24 cellular contexts compared by ENCODE assay signal in the genomic region with DNA sequence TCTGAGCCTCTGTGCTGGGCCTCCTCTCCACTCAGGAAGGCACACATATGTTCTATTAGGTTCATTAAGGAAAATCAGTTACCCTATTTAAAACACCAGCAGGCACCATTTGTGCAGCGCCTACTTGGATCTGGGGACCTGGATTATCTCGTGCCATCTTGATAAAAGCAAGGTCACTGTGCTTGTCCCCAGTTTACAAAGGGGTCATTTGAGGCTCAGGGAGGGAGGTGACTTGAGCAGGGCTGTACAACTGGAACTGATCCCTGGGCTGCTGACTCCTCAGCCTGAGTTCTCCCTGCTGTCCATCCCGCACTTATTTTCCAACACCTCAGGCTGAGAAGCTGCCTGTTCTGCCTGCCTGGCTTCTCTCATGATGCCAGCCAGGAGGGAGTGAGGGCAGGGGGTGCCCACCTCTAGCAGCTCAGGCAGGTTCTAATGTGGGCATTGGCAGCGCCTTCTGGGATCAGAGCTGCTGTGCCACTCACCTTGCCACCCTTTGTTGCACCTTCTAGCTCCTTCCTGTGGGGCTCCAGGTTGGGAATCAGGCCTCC.
DNase-seq lines count a peak whose midpoint lies in the region; ATAC-seq and TF ChIP-seq lines count a peak whose summit lies in the region.
"Had no signal": no experiment of that assay in that cellular context is flagged by ENCODE, and none has a peak within 500 bp of the region (broad histone marks: within the 10 kb centered on the region; RNA-seq: fewer than 3 reads in every experiment).

No MANE protein-coding gene starts in this region.

- H3K4me3 ChIP-seq in endodermal cell (ENCODE audit: low read length) (no peak overlapping the region), trophoblast cell (ENCODE audit: low read depth, low read length) (no peak overlapping the region)
- H3K4me3 ChIP-seq in CD4-positive, alpha-beta memory T cell (ENCODE audit: low read length in 2 of 2): no peak overlapping the region
- H3K4me3 ChIP-seq: A549, K562, Peyer's patch, SJSA1 had no signal

- H3K9me3 ChIP-seq in endodermal cell (ENCODE audit: control insufficient read depth, low read length) (no peaks in the 10 kb centered on the region), trophoblast cell (ENCODE audit: insufficient read depth, low read depth, low read length) (peaks cover 2% of the 10 kb centered on the region)
- H3K9me3 ChIP-seq in CD4-positive, alpha-beta memory T cell (ENCODE audit: control insufficient read depth in 1 of 2, low read length in 2 of 2): no peaks in the 10 kb centered on the region
- H3K9me3 ChIP-seq: A549, Peyer's patch, SJSA1 had no signal

- no peak overlapping the region for H3K27ac Mint-ChIP-seq in natural killer cell treated with Interleukin-12 subunit alpha and Interleukin-12 subunit beta and Interleukin-15 and Interleukin-18, amount 100 ng/mL, for 72 hours
- no peak overlapping the region for H3K27ac Mint-ChIP-seq in natural killer cell
- H3K27ac Mint-ChIP-seq in endodermal cell: peak overlapping the region; percentile 19
- no peak overlapping the region for H3K27ac Mint-ChIP-seq in CD4-positive, alpha-beta memory T cell
- H3K27ac Mint-ChIP-seq: B cell; CD4-positive, CD25-positive, alpha-beta regulatory T cell had no signal

- H3K4me1 ChIP-seq in endodermal cell (ENCODE audit: control insufficient read depth, insufficient read depth, low read length) (no peaks in the 10 kb centered on the region), trophoblast cell (ENCODE audit: control insufficient read depth in 1 of 2, insufficient read depth in 2 of 2, low read length in 2 of 2) (peaks cover 24 to 25% of the 10 kb centered on the region in 2 experiments)
- H3K4me1 ChIP-seq in CD4-positive, alpha-beta memory T cell (ENCODE audit: insufficient read depth, low read length): no peaks in the 10 kb centered on the region
- H3K4me1 ChIP-seq: Peyer's patch had no signal

- H2BK5ac ChIP-seq in trophoblast cell (ENCODE audit: low read depth, low read length, poor library complexity): no peak overlapping the region

- no peaks in the 10 kb centered on the region for H3K27me3 Mint-ChIP-seq in natural killer cell treated with Interleukin-12 subunit alpha and Interleukin-12 subunit beta and Interleukin-15 and Interleukin-18, amount 100 ng/mL, for 72 hours
- H3K27me3 Mint-ChIP-seq in natural killer cell (ENCODE audit: low read depth in 2 of 2): no peaks in the 10 kb centered on the region
- no peaks in the 10 kb centered on the region for H3K27me3 Mint-ChIP-seq in endodermal cell (ENCODE audit: insufficient read depth)
- H3K27me3 Mint-ChIP-seq in CD4-positive, alpha-beta memory T cell: no peaks in the 10 kb centered on the region
- H3K27me3 Mint-ChIP-seq: B cell; CD4-positive, CD25-positive, alpha-beta regulatory T cell had no signal

- H3K9ac ChIP-seq in endodermal cell (ENCODE audit: extremely low read depth, low read length, poor library complexity, severe bottlenecking): no peak overlapping the region
- H3K9ac ChIP-seq in trophoblast cell (ENCODE audit: low read length): no peak overlapping the region

- no peak overlapping the region for H4K8ac ChIP-seq in trophoblast cell (ENCODE audit: low read depth, low read length)

- no peak overlapping the region for H2BK120ac ChIP-seq in trophoblast cell (ENCODE audit: insufficient read depth, low read length, poor library complexity)

- no peak overlapping the region for H3K4me3 Mint-ChIP-seq in natural killer cell treated with Interleukin-12 subunit alpha and Interleukin-12 subunit beta and Interleukin-15 and Interleukin-18, amount 100 ng/mL, for 72 hours
- H3K4me3 Mint-ChIP-seq in natural killer cell (no peak overlapping the region), endodermal cell (no peak overlapping the region)
- H3K4me3 Mint-ChIP-seq in CD4-positive, alpha-beta memory T cell: peak overlapping the region in 1 of 8 donors; percentile 8
- H3K4me3 Mint-ChIP-seq: B cell; CD4-positive, CD25-positive, alpha-beta regulatory T cell; H9 had no signal

- H3K9me3 Mint-ChIP-seq in natural killer cell treated with Interleukin-12 subunit alpha and Interleukin-12 subunit beta and Interleukin-15 and Interleukin-18, amount 100 ng/mL, for 72 hours: no peaks in the 10 kb centered on the region
- H3K9me3 Mint-ChIP-seq in natural killer cell (no peaks in the 10 kb centered on the region), endodermal cell (no peaks in the 10 kb centered on the region)
- no peaks in the 10 kb centered on the region for H3K9me3 Mint-ChIP-seq in CD4-positive, alpha-beta memory T cell
- H3K9me3 Mint-ChIP-seq: H9 had no signal

- in situ Hi-C loops in GM13976 (cut with MboI; ENCODE audit: low sequenced_read_pairs, unreplicated experiment): no loop called here

- no peak overlapping the region for H2BK12ac ChIP-seq in trophoblast cell (ENCODE audit: low read length)

- peak overlapping the region; percentile 18 for H4K91ac ChIP-seq in trophoblast cell (ENCODE audit: low read depth, low read length)

- H3K18ac ChIP-seq in trophoblast cell (ENCODE audit: low read length): no peak overlapping the region

- intact Hi-C loops in natural killer cell (cut with micrococcal nuclease): no loop called here
- intact Hi-C loops in CD4-positive, alpha-beta memory T cell (cut with micrococcal nuclease): no loop called here

- POLR2A ChIA-PET in CD4-positive, alpha-beta memory T cell (lab: Charles Lee; ENCODE audit: partially characterized antibody): no interaction called here

- peak; percentile 46 for DNase-seq in natural killer cell treated with Interleukin-12 subunit alpha and Interleukin-12 subunit beta and Interleukin-15 and Interleukin-18, amount 100 ng/mL, for 72 hours (ENCODE audit: low spot score)
- DNase-seq in natural killer cell (no peak), endodermal cell (peak; percentile 28), trophoblast cell (no peak), GM13976 (ENCODE audit: low spot score) (no peak), NCI-H2227 treated with DMSO at 0.1 percent for 48 hours (lab: John Stamatoyannopoulos, UW) (no peak)
- no peak for DNase-seq in CD4-positive, alpha-beta memory T cell
- DNase-seq: CD4-positive, CD25-positive, alpha-beta regulatory T cell; COR-L47; DMS79; MM.1S; NCI-H1092; NCI-H1436 treated with DMSO at 0.1 percent for 48 hours; NCI-H2029; NCI-H2171; NCI-H446; NCI-H526; SW 1271 had no signal

- no peak overlapping the region for H2AFZ ChIP-seq in trophoblast cell (ENCODE audit: insufficient read depth, low read length, poor library complexity)

- no peaks in the 10 kb centered on the region for H3K79me2 ChIP-seq in trophoblast cell (ENCODE audit: control insufficient read depth, insufficient read depth, low read length, poor library complexity)

- no peaks in the 10 kb centered on the region for H3K4me1 Mint-ChIP-seq in natural killer cell treated with Interleukin-12 subunit alpha and Interleukin-12 subunit beta and Interleukin-15 and Interleukin-18, amount 100 ng/mL, for 72 hours (ENCODE audit: low read depth in 2 of 2)
- no peaks in the 10 kb centered on the region for H3K4me1 Mint-ChIP-seq in natural killer cell
- H3K4me1 Mint-ChIP-seq in endodermal cell: peaks cover 12% of the 10 kb centered on the region
- no peaks in the 10 kb centered on the region for H3K4me1 Mint-ChIP-seq in CD4-positive, alpha-beta memory T cell
- H3K4me1 Mint-ChIP-seq: B cell; CD4-positive, CD25-positive, alpha-beta regulatory T cell had no signal

- no peak overlapping the region for H3K27ac ChIP-seq in endodermal cell (ENCODE audit: low read depth, low read length)
- H3K27ac ChIP-seq in trophoblast cell (ENCODE audit: low read depth, low read length): no peak overlapping the region
- no peak overlapping the region for H3K27ac ChIP-seq in CD4-positive, alpha-beta memory T cell (ENCODE audit: low read depth, low read length)
- H3K27ac ChIP-seq: Peyer's patch, SJSA1 had no signal

- H3K27me3 ChIP-seq in endodermal cell (ENCODE audit: control insufficient read depth, insufficient read depth, low read length, poor library complexity, severe bottlenecking) (no peaks in the 10 kb centered on the region), trophoblast cell (ENCODE audit: insufficient read depth, low read length) (no peaks in the 10 kb centered on the region)
- H3K27me3 ChIP-seq in CD4-positive, alpha-beta memory T cell (ENCODE audit: insufficient read depth, low read length): no peaks in the 10 kb centered on the region
- H3K27me3 ChIP-seq: Peyer's patch, SJSA1 had no signal

- no peaks in the 10 kb centered on the region for H3K36me3 ChIP-seq in endodermal cell (ENCODE audit: control insufficient read depth, insufficient read depth, low read length)
- no peaks in the 10 kb centered on the region for H3K36me3 ChIP-seq in trophoblast cell (ENCODE audit: control insufficient read depth in 1 of 2, insufficient read depth in 2 of 2, low read length in 2 of 2)
- H3K36me3 ChIP-seq in CD4-positive, alpha-beta memory T cell (ENCODE audit: insufficient read depth, low read length): no peaks in the 10 kb centered on the region
- H3K36me3 ChIP-seq: Peyer's patch had no signal

- no peak for ATAC-seq in natural killer cell treated with Interleukin-12 subunit alpha and Interleukin-12 subunit beta and Interleukin-15 and Interleukin-18, amount 100 ng/mL, for 72 hours
- ATAC-seq in natural killer cell: no peak
- ATAC-seq: K562 had no signal

- peaks cover 9% of the 10 kb centered on the region for H3K79me1 ChIP-seq in trophoblast cell (ENCODE audit: low read length)

- no peak overlapping the region for H4K12ac ChIP-seq in trophoblast cell (ENCODE audit: low read depth, low read length)

- peak overlapping the region; percentile 70 for H2AK5ac ChIP-seq in trophoblast cell (ENCODE audit: low read length)

- CTCF ChIA-PET in CD4-positive, alpha-beta memory T cell (lab: Charles Lee; ENCODE audit: partially characterized antibody): no interaction called here

- no peak for TF ChIP-seq CTCF in natural killer cell (IDR thresholded peaks at IDR 0.05)
- TF ChIP-seq CTCF in endodermal cell (conservative IDR thresholded peaks at IDR 0.05): no peak
- no peak for TF ChIP-seq CTCF in GM13976 (IDR thresholded peaks at IDR 0.05; ENCODE audit: borderline replicate concordance, control extremely low read depth, extremely low read depth, insufficient read depth, missing control alignments)

- H3K14ac ChIP-seq in trophoblast cell (ENCODE audit: low read length): peak overlapping the region; percentile 16

- no peak overlapping the region for H3K23ac ChIP-seq in trophoblast cell (ENCODE audit: low read length)

- H3K36me3 Mint-ChIP-seq in natural killer cell treated with Interleukin-12 subunit alpha and Interleukin-12 subunit beta and Interleukin-15 and Interleukin-18, amount 100 ng/mL, for 72 hours: no peaks in the 10 kb centered on the region
- no peaks in the 10 kb centered on the region for H3K36me3 Mint-ChIP-seq in natural killer cell
- no peaks in the 10 kb centered on the region for H3K36me3 Mint-ChIP-seq in endodermal cell (ENCODE audit: low read depth)
- H3K36me3 Mint-ChIP-seq in CD4-positive, alpha-beta memory T cell: no peaks in the 10 kb centered on the region
- H3K36me3 Mint-ChIP-seq: CD4-positive, CD25-positive, alpha-beta regulatory T cell had no signal

- WGBS in endodermal cell (ENCODE audit: insufficient coverage in 1 of 2, insufficient read length in 1 of 2), 2 experiments: 96 to 97% methylated on average over 3 to 4 of the region's 4 CpGs
- WGBS in trophoblast cell (ENCODE audit: extremely low coverage, insufficient coverage, insufficient read length): no CpG with 5 or more reads among the region's 4 CpGs

- no peak overlapping the region for H3K4me2 ChIP-seq in trophoblast cell (ENCODE audit: low read length)
- H3K4me2 ChIP-seq: A549 had no signal

- H3K4ac ChIP-seq in trophoblast cell (ENCODE audit: low read depth, low read length): no peak overlapping the region

Comparison
In these comparisons a context has a peak if more than half of its experiments do, and no peak if none do; other contexts are left out.
1. DNase-seq: peak in natural killer cell treated with Interleukin-12 subunit alpha and Interleukin-12 subunit beta and Interleukin-15 and Interleukin-18, amount 100 ng/mL, for 72 hours (single experiment) and endodermal cell (single experiment); none in natural killer cell (single experiment), trophoblast cell (0 of 2), GM13976 (single experiment), NCI-H2227 treated with DMSO at 0.1 percent for 48 hours (single experiment) and CD4-positive, alpha-beta memory T cell (0 of 5).